In the genomic region with DNA sequence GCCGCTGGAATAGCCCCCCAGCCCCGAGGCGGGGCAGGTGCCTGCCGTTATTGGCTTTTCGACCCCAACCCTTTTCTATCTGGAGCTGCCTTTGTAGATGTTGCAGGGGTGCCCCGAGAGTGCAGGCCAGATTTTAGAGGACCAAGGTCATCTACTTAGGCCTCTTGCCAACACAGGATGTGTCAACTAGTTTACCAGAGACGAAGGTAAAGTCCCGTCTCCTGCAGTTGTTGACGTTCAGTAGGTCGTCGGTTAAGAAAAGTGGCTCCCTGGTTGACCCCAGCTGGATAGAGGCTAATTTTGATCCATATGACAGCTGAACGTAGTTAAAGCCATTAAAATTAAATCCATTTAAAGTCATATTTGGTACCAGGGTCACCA, we compare ENCODE assay signal across 8 cellular contexts. TPM values are rescaled to one million over a fixed set of nuclear protein-coding genes. Genes with fewer than 3 reads are reported as not detected.
DNase-seq lines count a peak whose midpoint lies in the region; ATAC-seq, FAIRE-seq and TF ChIP-seq lines count a peak whose summit lies in the region.

No MANE protein-coding gene starts in this region.

- H3K4me3 ChIP-seq in IMR-90 (ENCODE audit: insufficient read depth, low read depth, low read length) (peak overlapping the region; percentile 69), GM12878 (peak overlapping the region; percentile 86), keratinocyte (ENCODE audit: control insufficient read depth in 2 of 3, extremely low read depth in 1 of 3, insufficient read depth in 2 of 3, low read depth in 1 of 3, low read length in 3 of 3) (peak overlapping the region; percentile 92 to 95 (median 93)), stomach (peak overlapping the region; percentile 94 to 99 (median 98))

- H3K79me1 ChIP-seq in IMR-90 (ENCODE audit: low read depth in 1 of 2, low read length in 2 of 2) = peaks cover 5 to 25% of the 10 kb centered on the region in 2 experiments; a peak in 3 of 4 replicates

- POLR2A ChIA-PET in IMR-90 (lab: Charles Lee; ENCODE audit: unreplicated experiment) (no interaction called here), GM12878 (lab: Charles Lee) (interaction anchor here (0.7 to 1.2 kb wide), 2 partner anchors 23 to 117 kb away, joined by 3 to 5 read pairs; no protein-coding TSS in a partner anchor)

- dilution Hi-C loops in IMR-90 (cut with HindIII; ENCODE audit: low sequenced_read_pairs, unreplicated experiment) = no loop called here
- dilution Hi-C loops in keratinocyte (cut with MboI; ENCODE audit: extremely low pct_ligation_motif_present, low sequenced_read_pairs) = no loop called here

- H3K14ac ChIP-seq in IMR-90 (replicated peaks; ENCODE audit: low read depth, low read length) = peak overlapping the region; percentile 87

- H3K9ac ChIP-seq in IMR-90 (ENCODE audit: low read depth, low read length) (peak overlapping the region; percentile 77), GM12878 (ENCODE audit: control insufficient read depth, insufficient read depth, low read length) (peak overlapping the region; percentile 98), keratinocyte (ENCODE audit: control insufficient read depth, extremely low read depth, insufficient read depth, low read length) (peak overlapping the region; percentile 93)

- H4K20me1 ChIP-seq in IMR-90 (ENCODE audit: insufficient read depth, low read length) (peaks cover 36% of the 10 kb centered on the region), GM12878 (ENCODE audit: control insufficient read depth, insufficient read depth) (0 out of 2 replicates have a peak, but pooled peaks cover 2% of the 10 kb centered on the region), keratinocyte (ENCODE audit: control insufficient read depth, extremely low read depth, insufficient read depth, low read length) (peaks cover 6% of the 10 kb centered on the region)

- no peaks in the 10 kb centered on the region for H3K27me3 ChIP-seq in IMR-90 (ENCODE audit: control insufficient read depth, insufficient read depth, low read length)
- no peaks in the 10 kb centered on the region for H3K27me3 ChIP-seq in GM12878 (replicated peaks in 1 of 2; ENCODE audit: control insufficient read depth in 2 of 2, insufficient read depth in 2 of 2, low read length in 1 of 2)
- no peaks in the 10 kb centered on the region for H3K27me3 ChIP-seq in keratinocyte (ENCODE audit: control insufficient read depth, extremely low read depth, insufficient read depth, low read length)
- H3K27me3 ChIP-seq in stomach = no peaks in the 10 kb centered on the region

- TF ChIP-seq CTCF in GM20000 (IDR thresholded peaks at IDR 0.05; ENCODE audit: extremely low read depth, missing control alignments) = no peak
- no peak for TF ChIP-seq CTCF in IMR-90 (conservative IDR thresholded peaks at IDR 0.05; ENCODE audit: low read depth, low read length)
- no peak for TF ChIP-seq CTCF in GM12878 (IDR thresholded peaks at IDR 0.05 in 2 of 3, conservative IDR thresholded peaks at IDR 0.05 in 1 of 3; ENCODE audit: control insufficient read depth in 2 of 3, extremely low read depth in 1 of 3, insufficient read depth in 1 of 3, low read depth in 3 of 3, low read length in 3 of 3)
- no peak for TF ChIP-seq CTCF in keratinocyte (optimal IDR thresholded peaks at IDR 0.05 in 1 of 3, IDR thresholded peaks at IDR 0.05 in 1 of 3, conservative IDR thresholded peaks at IDR 0.05 in 1 of 3; ENCODE audit: extremely low read depth in 1 of 3, insufficient read depth in 2 of 3, low read length in 3 of 3)
- no peak for TF ChIP-seq CTCF in stomach (IDR thresholded peaks at IDR 0.05)

- peak; percentile 38 for DNase-seq in DMS114 treated with DMSO at 0.1 percent for 48 hours (lab: John Stamatoyannopoulos, UW; ENCODE audit: unreplicated experiment)
- peak; percentile 19 for DNase-seq in GM20000 (ENCODE audit: low spot score)
- peak; percentile 10 for DNase-seq in IMR-90
- DNase-seq in GM12878 (ENCODE audit: low read depth, low spot score) = no peak
- no peak for DNase-seq in keratinocyte (ENCODE audit: low read depth, low spot score)
- DNase-seq in stomach = peak; percentile 27
- no peak for DNase-seq in NAMALWA (ENCODE audit: low spot score)
- DNase-seq in NCI-H1694 treated with DMSO at 0.1 percent for 48 hours (lab: John Stamatoyannopoulos, UW) = no peak

- SMC1A ChIA-PET in GM12878 (lab: Charles Lee; ENCODE audit: uncharacterized antibody, unreplicated experiment) = interaction anchor here (0.9 to 1.5 kb wide), 5 partner anchors 13 to 51 kb away, joined by 3 to 4 read pairs (median 3); no protein-coding TSS in a partner anchor

- TSS peak; percentile 72 for BruUV-seq in IMR-90 (replicated peaks; lab: Mats Ljungman, UMichigan)
- TSS peak; percentile 93 for BruUV-seq in GM12878 (replicated peaks; lab: Mats Ljungman, UMichigan)

- no peak overlapping the region for H2BK15ac ChIP-seq in IMR-90 (ENCODE audit: low read depth, low read length)

- H4K5ac ChIP-seq in IMR-90 (ENCODE audit: low read depth, low read length) = peak overlapping the region; percentile 99

- TF ChIP-seq RAD21 in IMR-90 (IDR thresholded peaks at IDR 0.05; ENCODE audit: low read length) (no peak), GM12878 (IDR thresholded peaks at IDR 0.05; ENCODE audit: insufficient read depth, low read depth, low read length) (no peak)

- H4K91ac ChIP-seq in IMR-90 (ENCODE audit: insufficient read depth, low read depth, low read length) = peak overlapping the region; percentile 92

- peak overlapping the region; percentile 96 to 98 for H4K8ac ChIP-seq in IMR-90 (ENCODE audit: low read depth in 2 of 2, low read length in 2 of 2)

- TF ChIP-seq EP300 in GM12878 (IDR thresholded peaks at IDR 0.05; ENCODE audit: borderline replicate concordance in 1 of 2, control insufficient read depth in 1 of 2, low read depth in 2 of 2, low read length in 2 of 2) = no peak
- TF ChIP-seq EP300 in stomach (IDR thresholded peaks at IDR 0.05) = no peak

- H3K9me3 ChIP-seq in IMR-90 (ENCODE audit: control insufficient read depth, insufficient read depth, low read length) (no peaks in the 10 kb centered on the region), GM12878 (replicated peaks; ENCODE audit: control insufficient read depth, insufficient read depth, low read length) (no peaks in the 10 kb centered on the region; the same call in 2 of the 3 replicates), keratinocyte (ENCODE audit: control insufficient read depth, low read depth, low read length) (no peaks in the 10 kb centered on the region), stomach (no peaks in the 10 kb centered on the region)

- H3K4me2 ChIP-seq in IMR-90 (ENCODE audit: low read depth, low read length) = peak overlapping the region; percentile 99
- H3K4me2 ChIP-seq in GM12878 (ENCODE audit: control insufficient read depth, insufficient read depth) = peak overlapping the region; percentile 64
- H3K4me2 ChIP-seq in keratinocyte (ENCODE audit: control insufficient read depth, extremely low read depth, insufficient read depth, low read depth, low read length) = peak overlapping the region; percentile 90

- peak overlapping the region; percentile 64 for H3K4ac ChIP-seq in IMR-90 (ENCODE audit: low read depth, low read length)

- RAD21 ChIA-PET in GM12878 (lab: Charles Lee; ENCODE audit: unreplicated experiment) = interaction anchor here (0.7 to 1.8 kb wide), 4 partner anchors 16 to 109 kb away, joined by 3 to 7 read pairs (median 3); no protein-coding TSS in a partner anchor

- no peaks in the 10 kb centered on the region for H3K4me1 ChIP-seq in IMR-90 (ENCODE audit: control insufficient read depth, insufficient read depth, low read length)
- H3K4me1 ChIP-seq in GM12878 (ENCODE audit: control insufficient read depth, insufficient read depth, low read length) = no peaks in the 10 kb centered on the region
- H3K4me1 ChIP-seq in keratinocyte (ENCODE audit: control insufficient read depth, extremely low read depth, insufficient read depth, low read length) = peaks cover 8% of the 10 kb centered on the region
- H3K4me1 ChIP-seq in stomach = peaks cover 18 to 42% (median 30%) of the 10 kb centered on the region in 4 donors

- H2BK20ac ChIP-seq in IMR-90 (ENCODE audit: low read depth, low read length) = no peak overlapping the region

- H2AK5ac ChIP-seq in IMR-90 (ENCODE audit: low read depth, low read length) = peak overlapping the region; percentile 11; the same call in 1 of the 2 replicates

- FAIRE-seq in GM12878 (lab: Jason Lieb, UNC) (no peak), keratinocyte (lab: Jason Lieb, UNC) (no peak)

- H3K36me3 ChIP-seq in IMR-90 (ENCODE audit: control insufficient read depth, insufficient read depth, low read length) (no peaks in the 10 kb centered on the region), GM12878 (ENCODE audit: control insufficient read depth in 2 of 2, insufficient read depth in 2 of 2, low read length in 1 of 2) (0 out of 4 replicates have a peak, but pooled peaks cover 0 to 3% of the 10 kb centered on the region in 2 experiments), keratinocyte (ENCODE audit: control insufficient read depth in 2 of 2, extremely low read depth in 1 of 2, insufficient read depth in 2 of 2, low read length in 2 of 2) (no peaks in the 10 kb centered on the region), stomach (no peaks in the 10 kb centered on the region)

- in situ Hi-C loops in IMR-90 (cut with MboI; ENCODE audit: low sequenced_read_pairs) (loop anchor here (10.0 kb wide), 2 partner anchors 105 to 295 kb away; no protein-coding TSS in a partner anchor), GM12878 (cut with MboI) (no loop called here)

- WGBS in IMR-90 (ENCODE audit: extremely low coverage in 2 of 2, insufficient read length in 1 of 2), 2 experiments = no CpG with 5 or more reads among the region's 12 CpGs
- WGBS in GM12878 (ENCODE audit: insufficient coverage, insufficient replicate concordance, low lambda C conversion rate, missing lambda C conversion rate) = 5% methylated on average over 12 of the region's 12 CpGs
- 3 to 7% (median 5%) methylated on average over 12 of the region's 12 CpGs for WGBS in stomach, 5 donors

- TF ChIP-seq POLR2A in IMR-90 (IDR thresholded peaks at IDR 0.05; ENCODE audit: low read depth, low read length) = no peak
- no peak for TF ChIP-seq POLR2A in GM12878 (IDR thresholded peaks at IDR 0.05; ENCODE audit: low read depth, low read length)
- no peak for TF ChIP-seq POLR2A in stomach (IDR thresholded peaks at IDR 0.05)

- peaks cover 43% of the 10 kb centered on the region for H3K79me2 ChIP-seq in GM12878 (ENCODE audit: control insufficient read depth, insufficient read depth, low read length)
- H3K79me2 ChIP-seq in keratinocyte (ENCODE audit: control insufficient read depth, insufficient read depth, low read length) = peaks cover 44% of the 10 kb centered on the region

- peak overlapping the region; percentile 67 for H2BK5ac ChIP-seq in IMR-90 (ENCODE audit: low read depth, low read length, poor library complexity, severe bottlenecking)

- H2BK120ac ChIP-seq in IMR-90 (ENCODE audit: low read depth, low read length) = no peak overlapping the region; the same call in 1 of the 2 replicates

- H3K56ac ChIP-seq in IMR-90 (ENCODE audit: extremely low read depth, insufficient read depth, low read length) = peak overlapping the region; percentile 74; the same call in 1 of the 2 replicates

- peak overlapping the region; percentile 8; the same call in 1 of the 2 replicates for H3K23ac ChIP-seq in IMR-90 (ENCODE audit: low read depth, low read length)

- peak overlapping the region; percentile 94 for H2AFZ ChIP-seq in IMR-90 (replicated peaks; ENCODE audit: low read length, poor library complexity)
- peak overlapping the region; percentile 80 for H2AFZ ChIP-seq in GM12878 (ENCODE audit: control insufficient read depth, low read depth, low read length)
- H2AFZ ChIP-seq in keratinocyte (ENCODE audit: control insufficient read depth, low read length) = peak overlapping the region; percentile 86

- intact Hi-C loops in IMR-90 (cut with micrococcal nuclease) = loop anchor here (2.0 to 5.0 kb wide), 4 partner anchors 67 to 301 kb away; no protein-coding TSS in a partner anchor
- intact Hi-C loops in GM12878 (cut with micrococcal nuclease; ENCODE audit: unreplicated experiment) = loop anchor here (2.0 to 5.0 kb wide), 5 partner anchors 37 to 677 kb away; no protein-coding TSS in a partner anchor
- intact Hi-C loops in stomach (cut with DNase I; ENCODE audit: low total_unique reads) = no loop called here

- H3K9me1 ChIP-seq in IMR-90 (ENCODE audit: insufficient read depth, low read length) = no peaks in the 10 kb centered on the region
- no peaks in the 10 kb centered on the region for H3K9me1 ChIP-seq in keratinocyte (ENCODE audit: control insufficient read depth, extremely low read depth, insufficient read depth, low read length)

- peak overlapping the region; percentile 43 for H3K18ac ChIP-seq in IMR-90 (ENCODE audit: low read depth, low read length)

- CTCF ChIA-PET in IMR-90 (lab: Yijun Ruan, JAX) (no interaction called here), GM12878 (lab: Yijun Ruan, JAX) (interaction anchor here (1.0 to 1.5 kb wide), 3 partner anchors 13 to 73 kb away, joined by 4 to 7 read pairs (median 4); no protein-coding TSS in a partner anchor)

- ATAC-seq in IMR-90 (ENCODE audit: low read depth) = no peak
- ATAC-seq in GM12878 = peak; percentile 19

- peak overlapping the region; percentile 93 for H3K27ac ChIP-seq in IMR-90 (ENCODE audit: insufficient read depth, low read length)
- peak overlapping the region; percentile 96 for H3K27ac ChIP-seq in GM12878 (ENCODE audit: control insufficient read depth, insufficient read depth)
- H3K27ac ChIP-seq in keratinocyte (ENCODE audit: control insufficient read depth, insufficient read depth, low read length) = peak overlapping the region; percentile 86
- H3K27ac ChIP-seq in stomach = peak overlapping the region; percentile 68 to 99 (median 98)

- peak overlapping the region; percentile 95 for H2AK9ac ChIP-seq in IMR-90 (replicated peaks; ENCODE audit: low read depth, low read length, poor library complexity)

RNA-seq across cellular contexts. Expression of a gene that starts 0.6 kb away (rescaled TPM):
- total RNA-seq in IMR-90 (2012; rRNA removed) (53.2 and 69.7 TPM in 2 replicates), GM12878 (2014; rRNA removed) (41.7 and 51.0 TPM in 2 replicates), GM12878 (2014; rRNA removed; fragmentation: Illumina TruSeq; extraction: Trizol) (69.2 and 75.7 TPM in 2 replicates), GM12878 (2021) (82.9 and 88.5 TPM in 2 replicates), stomach (100 to 1,000 TPM in 2 of 5 donors, 10 to 100 TPM in 3; 57.2 to 209 (median 63.8) TPM)
- polyA plus RNA-seq in IMR-90 (2012; rRNA removed) (16.7 and 19.3 TPM in 2 replicates), GM12878 (2011; rRNA removed) (65.9 and 85.7 TPM in 2 replicates), GM12878 (2014; fragmentation: Illumina TruSeq; extraction: Trizol) (50.8 and 63.8 TPM in 2 replicates), GM12878 (2014; fragmentation: Nextera tagmentation; extraction: Ambion mirVana) (10 to 100 TPM; 32.9 to 51.5 TPM), GM12878 (2014; rRNA removed) (27.1 and 29.4 TPM in 2 replicates), GM12878 (2016; fragmentation: Nextera tagmentation; extraction: Ambion mirVana) (10 to 100 TPM; 72.1 to 73.0 TPM), keratinocyte (33.2 to 45.0 TPM (median 36.8 TPM) in 3 replicates), stomach (10 to 100 TPM; 11.0 to 20.2 (median 15.2) TPM)
- polyA plus RNA-seq in IMR-90 (2012; cell fraction: cytosol; rRNA removed) = 10.9 and 12.6 TPM in 2 replicates
- 20.1 and 28.4 TPM in 2 replicates for polyA plus RNA-seq in IMR-90 (2012; cell fraction: nucleus; rRNA removed; ENCODE audit: low replicate concordance)
- total RNA-seq in GM12878 (2013; cell fraction: nucleolus; rRNA removed) = 330 and 336 TPM in 2 replicates
- polyA plus RNA-seq in GM12878 (2011; ENCODE audit: low read depth) = 17.9 TPM
- 21.0 and 25.6 TPM in 2 replicates for polyA plus RNA-seq in GM12878 (2011; cell fraction: cytosol; rRNA removed)
- 36.6 and 43.5 TPM in 2 replicates for polyA plus RNA-seq in GM12878 (2011; cell fraction: nucleus; rRNA removed)
- 22.0 and 29.7 TPM in 2 replicates for polyA plus RNA-seq in GM12878 (2012)
- polyA minus RNA-seq in GM12878 (2011; rRNA and poly(A)+ RNA removed) = 118 and 138 TPM in 2 replicates
- polyA minus RNA-seq in GM12878 (2011; cell fraction: cytosol; rRNA and poly(A)+ RNA removed) = 47.2 and 55.4 TPM in 2 replicates
- polyA minus RNA-seq in GM12878 (2011; cell fraction: nucleus; rRNA and poly(A)+ RNA removed) = 93.9 and 169 TPM in 2 replicates
- polyA plus RNA-seq in keratinocyte (2011; ENCODE audit: low read depth) = 92.3 TPM
- 16.6 and 39.4 TPM in 2 replicates for polyA plus RNA-seq in keratinocyte (2011; cell fraction: cytosol; rRNA removed)
- 39.1 and 45.8 TPM in 2 replicates for polyA plus RNA-seq in keratinocyte (2011; cell fraction: nucleus; rRNA removed)
- polyA plus RNA-seq in keratinocyte (2012; ENCODE audit: low replicate concordance) = 33.6 and 33.7 TPM in 2 replicates
- 51.7 to 114 TPM (median 64.2 TPM) in 3 replicates for polyA minus RNA-seq in keratinocyte
- polyA minus RNA-seq in keratinocyte (2011; cell fraction: cytosol; rRNA and poly(A)+ RNA removed) = 33.6 TPM
- 62.4 and 105 TPM in 2 replicates for polyA minus RNA-seq in keratinocyte (2011; cell fraction: nucleus; rRNA and poly(A)+ RNA removed)

Comparison
In these comparisons a context has a peak if more than half of its experiments do, and no peak if none do; other contexts are left out.
1. DNase-seq: peak in DMS114 treated with DMSO at 0.1 percent for 48 hours (single experiment), GM20000 (single experiment), IMR-90 (single experiment) and stomach (single experiment); none in GM12878 (single experiment), keratinocyte (single experiment), NAMALWA (single experiment) and NCI-H1694 treated with DMSO at 0.1 percent for 48 hours (single experiment).
2. Peak in every context shown above with its lines, with median percentiles within 50 percentile points of each other: H2AFZ ChIP-seq, H3K27ac ChIP-seq, H3K4me2 ChIP-seq, H3K4me3 ChIP-seq and H3K9ac ChIP-seq.